ENCODE assay signal across 16 cellular contexts in genomic region chr13:53240316-53240715, GRCh38.
DNase-seq lines count a peak whose midpoint lies in the region; TF ChIP-seq lines count a peak whose summit lies in the region.
"Had no signal": no experiment of that assay in that cellular context is flagged by ENCODE, and none has a peak within 500 bp of the region (broad histone marks: within the 10 kb centered on the region; RNA-seq: fewer than 3 reads in every experiment).

No MANE protein-coding gene starts in this region.

- H3K9me3 ChIP-seq in BLaER1 = no peaks in the 10 kb centered on the region
- H3K9me3 ChIP-seq in neuron (ENCODE audit: low read length) = no peaks in the 10 kb centered on the region

- H3K36me3 ChIP-seq in BLaER1 (no peaks in the 10 kb centered on the region), neuron (ENCODE audit: insufficient read depth, low read length) (no peaks in the 10 kb centered on the region)

- H4K20me1 ChIP-seq in BLaER1 = no peaks in the 10 kb centered on the region

- H3K27me3 ChIP-seq in BLaER1 = no peaks in the 10 kb centered on the region
- H3K27me3 ChIP-seq in neuron (ENCODE audit: insufficient read depth, low read length) = no peaks in the 10 kb centered on the region

- H3K4me2 ChIP-seq in BLaER1 = peak overlapping the region; percentile 20

- H3K27ac ChIP-seq in BLaER1 (no peak overlapping the region), VCaP (peak overlapping the region; percentile 83; the same call in 1 of the 2 replicates), coronary artery (no peak overlapping the region)
- H3K27ac ChIP-seq: GM23248, HL-60 had no signal

- peak overlapping the region; percentile 83 for H2AFZ ChIP-seq in neuron (ENCODE audit: low read depth, low read length)
- H2AFZ ChIP-seq: GM23248 had no signal

- no peak for TF ChIP-seq CTCF in VCaP (conservative IDR thresholded peaks at IDR 0.05)
- TF ChIP-seq CTCF in coronary artery (IDR thresholded peaks at IDR 0.05) = no peak

- no peak overlapping the region for H3K9ac ChIP-seq in BLaER1
- H3K9ac ChIP-seq: GM23248 had no signal

- H3K4me1 ChIP-seq in BLaER1 (peaks cover 27% of the 10 kb centered on the region), neuron (ENCODE audit: insufficient read depth, low read length) (peaks cover 23% of the 10 kb centered on the region)

- H3K4me3 ChIP-seq in BLaER1 (no peak overlapping the region), neuron (ENCODE audit: low read length) (peak overlapping the region; percentile 23), coronary artery (no peak overlapping the region)
- H3K4me3 ChIP-seq: GM12878, GM23248 had no signal

- DNase-seq in left kidney (ENCODE audit: low read depth, low spot score) (peak; percentile 94), coronary artery (ENCODE audit: low spot score) (no peak), HPDE6-E6E7 (ENCODE audit: extremely low spot score) (no peak), NCI-H82 (lab: John Stamatoyannopoulos, UW) (no peak)
- no peak for DNase-seq in NK-92 treated with Interleukin-12 subunit alpha and Interleukin-12 subunit beta, amount 100 ng/mL, for 24 hours (lab: John Stamatoyannopoulos, UW)
- DNase-seq: ACHN; C1 segment of cervical spinal cord; Calu3; CD4-positive, alpha-beta T cell; DMS 273 treated with DMSO at 0.1 percent for 48 hours; GM23248 had no signal
